1 cellular context compared by ENCODE assay signal in the genomic region with DNA sequence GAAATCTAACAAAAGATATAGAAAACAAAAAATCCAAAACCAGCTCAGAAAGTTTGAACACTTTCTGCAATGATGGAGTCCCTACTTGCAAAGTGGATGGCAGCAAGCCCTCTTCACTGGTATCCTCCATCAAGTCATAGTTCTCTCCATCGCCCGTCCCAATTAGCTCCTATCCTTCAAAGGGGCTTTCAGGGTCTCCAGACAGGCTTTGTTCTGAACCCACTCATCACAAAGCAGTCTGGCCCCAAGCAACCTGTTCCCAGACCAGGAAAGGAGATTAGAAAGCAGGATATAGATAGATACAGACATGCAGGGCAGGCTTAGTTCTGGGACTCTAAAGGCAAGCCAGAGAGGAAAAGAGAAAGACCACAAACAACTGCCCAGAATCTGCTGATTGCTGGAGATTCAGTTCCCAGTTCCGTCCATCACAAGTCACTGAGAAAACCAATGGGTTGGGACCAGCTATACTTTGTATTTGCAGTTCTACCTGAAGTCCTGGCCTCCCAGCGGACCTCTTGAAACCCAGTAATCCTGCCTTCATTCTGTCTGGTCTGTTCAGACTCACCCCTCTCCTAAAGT.
TF ChIP-seq lines count a peak whose summit lies in the region.

No MANE protein-coding gene starts in this region.

TF ChIP-seq in HepG2, 621 proteins besides CTCF, POLR2A, EP300 and RAD21:
- TF ChIP-seq ZNF337 (CRISPR knock-in tag; IDR thresholded peaks at IDR 0.05; ENCODE audit: borderline replicate concordance, low read depth) = no peak
- TF ChIP-seq, protein P1, sequence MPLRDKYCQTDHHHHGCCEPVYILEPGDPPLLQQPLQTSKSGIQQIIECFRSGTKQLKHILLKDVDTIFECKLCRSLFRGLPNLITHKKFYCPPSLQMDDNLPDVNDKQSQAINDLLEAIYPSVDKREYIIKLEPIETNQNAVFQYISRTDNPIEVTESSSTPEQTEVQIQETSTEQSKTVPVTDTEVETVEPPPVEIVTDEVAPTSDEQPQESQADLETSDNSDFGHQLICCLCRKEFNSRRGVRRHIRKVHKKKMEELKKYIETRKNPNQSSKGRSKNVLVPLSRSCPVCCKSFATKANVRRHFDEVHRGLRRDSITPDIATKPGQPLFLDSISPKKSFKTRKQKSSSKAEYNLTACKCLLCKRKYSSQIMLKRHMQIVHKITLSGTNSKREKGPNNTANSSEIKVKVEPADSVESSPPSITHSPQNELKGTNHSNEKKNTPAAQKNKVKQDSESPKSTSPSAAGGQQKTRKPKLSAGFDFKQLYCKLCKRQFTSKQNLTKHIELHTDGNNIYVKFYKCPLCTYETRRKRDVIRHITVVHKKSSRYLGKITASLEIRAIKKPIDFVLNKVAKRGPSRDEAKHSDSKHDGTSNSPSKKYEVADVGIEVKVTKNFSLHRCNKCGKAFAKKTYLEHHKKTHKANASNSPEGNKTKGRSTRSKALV (CRISPR knock-in tag; IDR thresholded peaks at IDR 0.05) = no peak
- TF ChIP-seq ZNF143 (CRISPR knock-in tag; IDR thresholded peaks at IDR 0.05) = no peak
- no peak for TF ChIP-seq JUND (CRISPR knock-in tag; IDR thresholded peaks at IDR 0.05)
- no peak for TF ChIP-seq ZFP62 (CRISPR knock-in tag; IDR thresholded peaks at IDR 0.05)
- no peak for TF ChIP-seq ZNF567 (CRISPR knock-in tag; IDR thresholded peaks at IDR 0.05; ENCODE audit: borderline replicate concordance)
- TF ChIP-seq KAT8 (CRISPR knock-in tag; IDR thresholded peaks at IDR 0.05) = no peak
- TF ChIP-seq RFX3 (CRISPR knock-in tag; IDR thresholded peaks at IDR 0.05) = no peak
- TF ChIP-seq, protein P2, sequence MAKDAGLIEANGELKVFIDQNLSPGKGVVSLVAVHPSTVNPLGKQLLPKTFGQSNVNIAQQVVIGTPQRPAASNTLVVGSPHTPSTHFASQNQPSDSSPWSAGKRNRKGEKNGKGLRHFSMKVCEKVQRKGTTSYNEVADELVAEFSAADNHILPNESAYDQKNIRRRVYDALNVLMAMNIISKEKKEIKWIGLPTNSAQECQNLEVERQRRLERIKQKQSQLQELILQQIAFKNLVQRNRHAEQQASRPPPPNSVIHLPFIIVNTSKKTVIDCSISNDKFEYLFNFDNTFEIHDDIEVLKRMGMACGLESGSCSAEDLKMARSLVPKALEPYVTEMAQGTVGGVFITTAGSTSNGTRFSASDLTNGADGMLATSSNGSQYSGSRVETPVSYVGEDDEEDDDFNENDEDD (CRISPR knock-in tag; IDR thresholded peaks at IDR 0.05; ENCODE audit: borderline replicate concordance) = no peak
- TF ChIP-seq ZNF383 (CRISPR knock-in tag; IDR thresholded peaks at IDR 0.05; ENCODE audit: borderline replicate concordance) = no peak
- TF ChIP-seq DNMT1 (CRISPR knock-in tag; IDR thresholded peaks at IDR 0.05) = no peak
- TF ChIP-seq, protein P3, sequence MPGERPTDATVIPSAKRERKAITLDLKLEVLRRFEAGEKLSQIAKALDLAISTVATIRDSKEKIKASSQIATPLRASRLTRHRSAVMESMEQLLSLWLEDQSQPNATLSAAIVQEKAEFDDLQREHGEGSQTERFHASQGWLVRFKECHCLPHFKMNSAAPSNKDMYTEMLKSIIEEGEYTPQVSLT (CRISPR knock-in tag; IDR thresholded peaks at IDR 0.05; ENCODE audit: borderline replicate concordance, low read depth) = no peak
- TF ChIP-seq KDM6A (CRISPR knock-in tag; IDR thresholded peaks at IDR 0.05; ENCODE audit: low read depth) = no peak
- no peak for TF ChIP-seq ZNF678 (CRISPR knock-in tag; IDR thresholded peaks at IDR 0.05)
- TF ChIP-seq, protein P4, sequence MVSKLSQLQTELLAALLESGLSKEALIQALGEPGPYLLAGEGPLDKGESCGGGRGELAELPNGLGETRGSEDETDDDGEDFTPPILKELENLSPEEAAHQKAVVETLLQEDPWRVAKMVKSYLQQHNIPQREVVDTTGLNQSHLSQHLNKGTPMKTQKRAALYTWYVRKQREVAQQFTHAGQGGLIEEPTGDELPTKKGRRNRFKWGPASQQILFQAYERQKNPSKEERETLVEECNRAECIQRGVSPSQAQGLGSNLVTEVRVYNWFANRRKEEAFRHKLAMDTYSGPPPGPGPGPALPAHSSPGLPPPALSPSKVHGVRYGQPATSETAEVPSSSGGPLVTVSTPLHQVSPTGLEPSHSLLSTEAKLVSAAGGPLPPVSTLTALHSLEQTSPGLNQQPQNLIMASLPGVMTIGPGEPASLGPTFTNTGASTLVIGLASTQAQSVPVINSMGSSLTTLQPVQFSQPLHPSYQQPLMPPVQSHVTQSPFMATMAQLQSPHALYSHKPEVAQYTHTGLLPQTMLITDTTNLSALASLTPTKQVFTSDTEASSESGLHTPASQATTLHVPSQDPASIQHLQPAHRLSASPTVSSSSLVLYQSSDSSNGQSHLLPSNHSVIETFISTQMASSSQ (IDR thresholded peaks at IDR 0.05; ENCODE audit: low read depth) = no peak
- TF ChIP-seq, protein P4 (CRISPR knock-in tag; IDR thresholded peaks at IDR 0.05; ENCODE audit: borderline replicate concordance) = no peak
- TF ChIP-seq HES4 (CRISPR knock-in tag; IDR thresholded peaks at IDR 0.05; ENCODE audit: borderline replicate concordance) = no peak
- TF ChIP-seq ZNF570 (CRISPR knock-in tag; IDR thresholded peaks at IDR 0.05; ENCODE audit: borderline replicate concordance) = no peak
- TF ChIP-seq SMAD1 (CRISPR knock-in tag; IDR thresholded peaks at IDR 0.05; ENCODE audit: borderline replicate concordance, low read depth) = no peak
- no peak for TF ChIP-seq REL (CRISPR knock-in tag; conservative IDR thresholded peaks at IDR 0.05)
